In genomic region chr1:19209990-19210771, GRCh38 we compare ENCODE assay signal across 8 cellular contexts. TPM values are rescaled to one million over a fixed set of nuclear protein-coding genes. Genes with fewer than 3 reads are reported as not detected.
DNase-seq lines count a peak whose midpoint lies in the region; ATAC-seq and TF ChIP-seq lines count a peak whose summit lies in the region.

TSS of gene UBR4 (minus strand) at chr1:19210266. CDS start at chr1:19210248, 18 bp downstream.

- H3K27ac ChIP-seq in A673 (ENCODE audit: low read depth, low read length, poor library complexity, severe bottlenecking) (peak within 1 kb of the TSS; percentile 97), VCaP (peak within 1 kb of the TSS; percentile 91), breast epithelium (peak within 1 kb of the TSS; percentile 92 to 99), skin epidermis (peak within 1 kb of the TSS; percentile 65 to 97 (median 91))

- DNase-seq in A673 (ENCODE audit: low spot score): peak; percentile 97
- peak; percentile 99 for DNase-seq in NCI-H2196 (lab: John Stamatoyannopoulos, UW; ENCODE audit: unreplicated experiment)
- peak; percentile 89 to 92 for DNase-seq in breast epithelium (ENCODE audit: low spot score in 2 of 2)

- H3K36me3 ChIP-seq in A673 (ENCODE audit: insufficient read depth, low read length, poor library complexity, severe bottlenecking) (peaks cover 25% of the 10 kb centered on the region), breast epithelium (no peaks in the 10 kb centered on the region)

- intact Hi-C loops in A673 (cut with micrococcal nuclease; ENCODE audit: unreplicated experiment): no loop called here
- intact Hi-C loops in breast epithelium (cut with DNase I; ENCODE audit: low total_unique reads): no loop called here

- peaks cover 19% of the 10 kb centered on the region for H3K4me1 ChIP-seq in A673 (ENCODE audit: insufficient read depth, low read length, poor library complexity, severe bottlenecking)
- peaks cover 0 to 6% of the 10 kb centered on the region in 2 donors for H3K4me1 ChIP-seq in breast epithelium

- H3K9me3 ChIP-seq in A673 (ENCODE audit: low read depth, low read length, poor library complexity, severe bottlenecking) (no peaks in the 10 kb centered on the region), breast epithelium (no peaks in the 10 kb centered on the region), iPS-18c (ENCODE audit: control insufficient read depth, insufficient read depth, low read length) (no peaks in the 10 kb centered on the region)

- POLR2A ChIA-PET in A673 (lab: Charles Lee; ENCODE audit: low non-redundant PET): interaction anchor here (0.6 kb wide), 1 partner anchor 256 kb away, joined by 3 read pairs; no protein-coding TSS in a partner anchor

- TF ChIP-seq CTCF in A673 (conservative IDR thresholded peaks at IDR 0.05; ENCODE audit: low read depth, low read length) (no peak), VCaP (conservative IDR thresholded peaks at IDR 0.05) (no peak), breast epithelium (IDR thresholded peaks at IDR 0.05) (peak in 1 of 3 donors; percentile 8)

- peak; percentile 81 for ATAC-seq in GM18868 (IDR thresholded peaks at IDR 0.05; ENCODE audit: unreplicated experiment)
- peak; percentile 72 for ATAC-seq in HG03108 (IDR thresholded peaks at IDR 0.05; ENCODE audit: unreplicated experiment)

- H3K4me3 ChIP-seq in A673 (ENCODE audit: low read depth, low read length, poor library complexity, severe bottlenecking): peak within 1 kb of the TSS; percentile 98
- H3K4me3 ChIP-seq in breast epithelium: peak within 1 kb of the TSS; percentile 76 to 99 (median 82)
- peak within 1 kb of the TSS; percentile 96 for H3K4me3 ChIP-seq in iPS-18c (ENCODE audit: insufficient read depth, low read depth, low read length)
- peak within 1 kb of the TSS; percentile 66 to 98 (median 81) for H3K4me3 ChIP-seq in skin epidermis

- no TSS peak for BruUV-seq in A673 (replicated peaks; lab: Mats Ljungman, UMichigan)

- TF ChIP-seq POLR2A in breast epithelium (IDR thresholded peaks at IDR 0.05): peak; percentile 75

- H3K27me3 ChIP-seq in A673 (replicated peaks; ENCODE audit: insufficient read depth, low read depth, low read length, poor library complexity) (no peaks in the 10 kb centered on the region), breast epithelium (no peaks in the 10 kb centered on the region)

- CTCF ChIA-PET in A673 (lab: Charles Lee): no interaction called here

RNA-seq across cellular contexts. Expression of gene UBR4, which starts in this region (rescaled TPM):
- total RNA-seq in A673 (2021) (214 and 221 TPM in 2 replicates), breast epithelium (100 to 1,000 TPM; 114 to 145 (median 140) TPM)

Comparison
In these comparisons a context has a peak if more than half of its experiments do, and no peak if none do; other contexts are left out.
1. Peak in every context shown above with its lines: DNase-seq, ATAC-seq, H3K4me3 ChIP-seq and H3K27ac ChIP-seq.